8 cellular contexts compared by ENCODE assay signal in genomic region chr1:20151906-20152598, GRCh38. TPM values are rescaled to one million over a fixed set of nuclear protein-coding genes. Genes with fewer than 3 reads are reported as not detected.
DNase-seq lines count a peak whose midpoint lies in the region; ATAC-seq and TF ChIP-seq lines count a peak whose summit lies in the region.

No MANE protein-coding gene starts in this region.

- H3K4me1 ChIP-seq in SK-N-SH (ENCODE audit: control insufficient read depth in 1 of 2, insufficient read depth in 2 of 2, low read depth in 1 of 2, low read length in 1 of 2), result peaks cover 0 to 5% of the 10 kb centered on the region in 2 experiments; a peak in 1 of 4 replicates

- peak overlapping the region; percentile 50; the same call in 1 of the 2 replicates for H2AFZ ChIP-seq in SK-N-SH (ENCODE audit: low read depth)

- CTCF ChIA-PET in AG04449 (lab: Yijun Ruan, JAX) (interaction anchor here (0.7 to 5.7 kb wide), 46 partner anchors 9 to 491 kb away, joined by 3 to 137 read pairs (median 5); partner anchors contain the start of genes OTUD3 and PLA2G2A), SK-N-SH (lab: Yijun Ruan, JAX) (interaction anchor here (0.5 to 17.8 kb wide), 57 partner anchors 9 to 447 kb away, joined by 3 to 243 read pairs (median 4); partner anchors contain the start of genes OTUD3, PLA2G2D and PLA2G2E)

- POLR2A ChIA-PET in AG04449 (lab: Yijun Ruan, JAX) (interaction anchor here (1.3 kb wide), 1 partner anchor 177 kb away, joined by 3 read pairs; no protein-coding TSS in a partner anchor), SK-N-SH (lab: Yijun Ruan, JAX) (interaction anchor here (0.9 to 1.2 kb wide), 2 partner anchors 177 to 334 kb away, joined by 4 read pairs; partner anchors contain the start of gene CAMK2N1)

- no peaks in the 10 kb centered on the region for H3K79me2 ChIP-seq in SK-N-SH (ENCODE audit: insufficient read depth)

- no peaks in the 10 kb centered on the region for H3K36me3 ChIP-seq in SK-N-SH (replicated peaks in 1 of 2; ENCODE audit: control insufficient read depth in 1 of 2, insufficient read depth in 2 of 2, low read length in 1 of 2)

- intact Hi-C loops in head of caudate nucleus (cut with DNase I), result loop anchor here (5.0 kb wide), 1 partner anchor 235 kb away; no protein-coding TSS in a partner anchor

- H3K27ac ChIP-seq in SK-N-SH (ENCODE audit: low read depth in 2 of 2, low read length in 1 of 2), result no peak overlapping the region

- H3F3A ChIP-seq in SK-N-SH (replicated peaks; ENCODE audit: insufficient read depth), result no peaks in the 10 kb centered on the region

- no peaks in the 10 kb centered on the region for H4K20me1 ChIP-seq in SK-N-SH (ENCODE audit: insufficient read depth)

- H3K4me2 ChIP-seq in SK-N-SH, result peak overlapping the region; percentile 81

- DNase-seq in AG04449 (ENCODE audit: low read depth, low spot score) (no peak), LoVo (ENCODE audit: low spot score) (peak; percentile 87), SK-N-SH (peak; percentile 94), head of caudate nucleus (peak; percentile 73 to 93 (median 84)), omental fat pad (ENCODE audit: low spot score) (peak; percentile 64), superior temporal gyrus (ENCODE audit: extremely low spot score) (peak; percentile 85)
- DNase-seq in activated naive CD4-positive, alpha-beta T cell treated with anti-CD3 and anti-CD28 coated beads, Interleukin-2, amount 50 U/mL, for 16 hours, result peak; percentile 78

- TF ChIP-seq CTCF in AG04449 (IDR thresholded peaks at IDR 0.05; ENCODE audit: insufficient read depth, low read length, missing control alignments) (peak; percentile 94), SK-N-SH (IDR thresholded peaks at IDR 0.05) (peak; percentile 88), omental fat pad (IDR thresholded peaks at IDR 0.05) (peak in 2 of 3 donors; percentile 83 to 91)

- WGBS in SK-N-SH (ENCODE audit: low lambda C conversion rate), result 0% methylated on average over 5 of the region's 29 CpGs

- no peak for TF ChIP-seq EP300 in SK-N-SH (IDR thresholded peaks at IDR 0.05; ENCODE audit: borderline replicate concordance in 1 of 2, low read depth in 1 of 2, low read length in 1 of 2)

- H3K9me2 ChIP-seq in SK-N-SH, result no peaks in the 10 kb centered on the region

- H3K9ac ChIP-seq in SK-N-SH, result no peak overlapping the region

- H3K9me3 ChIP-seq in SK-N-SH, result no peaks in the 10 kb centered on the region

- no peaks in the 10 kb centered on the region; the same call in 1 of the 2 replicates for H3K27me3 ChIP-seq in SK-N-SH (ENCODE audit: insufficient read depth)

- peak; percentile 90 for TF ChIP-seq RAD21 in SK-N-SH (IDR thresholded peaks at IDR 0.05; ENCODE audit: low read length)

- H3K4me3 ChIP-seq in AG04449 (ENCODE audit: low read depth, low read length) (peak overlapping the region; percentile 52), SK-N-SH (ENCODE audit: low read depth in 2 of 2, low read length in 1 of 2) (peak overlapping the region; percentile 45 to 49)

- ATAC-seq in GM19035 (IDR thresholded peaks at IDR 0.05; ENCODE audit: unreplicated experiment) (peak; percentile 47), omental fat pad (ENCODE audit: low FRiP score) (peak; percentile 73)

TF ChIP-seq in SK-N-SH, 30 proteins besides CTCF, POLR2A, EP300 and RAD21:
- no peak for TF ChIP-seq USF2 (IDR thresholded peaks at IDR 0.05; ENCODE audit: borderline replicate concordance, low read depth, low read length)
- TF ChIP-seq ELF1 (IDR thresholded peaks at IDR 0.05), result peak; percentile 52; the same call in 1 of the 2 replicates
- no peak for TF ChIP-seq TCF12 (IDR thresholded peaks at IDR 0.05)
- no peak for TF ChIP-seq REST (IDR thresholded peaks at IDR 0.05; ENCODE audit: low read depth, low read length)
- no peak for TF ChIP-seq GATA2 (CRISPR knock-in tag; IDR thresholded peaks at IDR 0.05)
- no peak for TF ChIP-seq NRF1 (IDR thresholded peaks at IDR 0.05; ENCODE audit: low read depth, low read length)
- no peak for TF ChIP-seq RXRA (IDR thresholded peaks at IDR 0.05; ENCODE audit: borderline replicate concordance, low read depth)
- TF ChIP-seq CHD2 (IDR thresholded peaks at IDR 0.05; ENCODE audit: low read length, partially characterized antibody), result no peak
- TF ChIP-seq ZBTB33 (IDR thresholded peaks at IDR 0.05; ENCODE audit: borderline replicate concordance, low read depth), result no peak
- peak; percentile 92 for TF ChIP-seq SMC3 (IDR thresholded peaks at IDR 0.05; ENCODE audit: low read depth, low read length)

RNA-seq across cellular contexts. Expression of gene PLA2G2F, which starts 12.9 kb away (rescaled TPM):
- polyA plus RNA-seq in SK-N-SH (2012; rRNA removed), result not detected in 2 replicates
- polyA plus RNA-seq in SK-N-SH (2012; cell fraction: cytosol; rRNA removed), result not detected in 2 replicates
- polyA plus RNA-seq in SK-N-SH (2012; cell fraction: nucleus; rRNA removed), result 0.01 TPM in 1 of 2 replicates, not detected in the other
- not detected for total RNA-seq in omental fat pad

RNA-seq across cellular contexts. Expression of gene PLA2G2D, which starts 32.7 kb away (rescaled TPM):
- not detected in 2 replicates for polyA plus RNA-seq in SK-N-SH (2012; rRNA removed)
- not detected in 2 replicates for polyA plus RNA-seq in SK-N-SH (2012; cell fraction: cytosol; rRNA removed)
- 0.05 TPM in 1 of 2 replicates, not detected in the other for polyA plus RNA-seq in SK-N-SH (2012; cell fraction: nucleus; rRNA removed)
- not detected for total RNA-seq in omental fat pad

RNA-seq across cellular contexts. Expression of gene UBXN10, which starts 33.8 kb away (rescaled TPM):
- polyA plus RNA-seq in SK-N-SH (2012; rRNA removed), result not detected in 2 replicates
- polyA plus RNA-seq in SK-N-SH (2012; cell fraction: cytosol; rRNA removed), result under 0.01 TPM in 1 of 2 replicates, not detected in the other
- polyA plus RNA-seq in SK-N-SH (2012; cell fraction: nucleus; rRNA removed), result not detected in 2 replicates
- total RNA-seq in omental fat pad, result 1 to 10 TPM in 2 of 4 donors, under 1 TPM in 2; 0.32 to 2.1 (median 1.2) TPM

RNA-seq across cellular contexts. Expression of gene PLA2G2C, which starts 34.3 kb away (rescaled TPM):
- not detected in 2 replicates for polyA plus RNA-seq in SK-N-SH (2012; rRNA removed)
- not detected in 2 replicates for polyA plus RNA-seq in SK-N-SH (2012; cell fraction: cytosol; rRNA removed)
- polyA plus RNA-seq in SK-N-SH (2012; cell fraction: nucleus; rRNA removed), result not detected in 2 replicates
- total RNA-seq in omental fat pad, result not detected
